In genomic region chr4:35565640-35566039, GRCh38 we compare ENCODE assay signal across 37 cellular contexts.
"Had no signal": no experiment of that assay in that cellular context is flagged by ENCODE, and none has a peak within 500 bp of the region (broad histone marks: within the 10 kb centered on the region; RNA-seq: fewer than 3 reads in every experiment).

No MANE protein-coding gene starts in this region.

- H3K27me3 Mint-ChIP-seq: activated CD4-positive, alpha-beta memory T cell treated with anti-CD3 and anti-CD28 coated beads, Interleukin-2, amount 10 ng/mL, durations not matched to agents 7 days and 5 days; activated CD4-positive, alpha-beta T cell treated with anti-CD3 and anti-CD28 coated beads for 36 hours; activated CD4-positive, alpha-beta T cell treated with anti-CD3 and anti-CD28 coated beads, Interleukin-2, amount 10 ng/mL, durations not matched to agents 7 days and 5 days; activated CD8-positive, alpha-beta memory T cell treated with anti-CD3 and anti-CD28 coated beads, Interleukin-2, amount 10 ng/mL, durations not matched to agents 7 days and 5 days; activated naive CD4-positive, alpha-beta T cell treated with anti-CD3 and anti-CD28 coated beads, Interleukin-2, amount 10 ng/mL, durations not matched to agents 7 days and 5 days; activated naive CD4-positive, alpha-beta T cell treated with anti-CD3 and anti-CD28 coated beads, Interleukin-2, amount 50 U/mL, for 24 hours; activated naive CD8-positive, alpha-beta T cell; activated naive CD8-positive, alpha-beta T cell treated with anti-CD3 and anti-CD28 coated beads, Interleukin-2, amount 10 ng/mL, durations not matched to agents 7 days and 5 days; activated naive CD8-positive, alpha-beta T cell treated with anti-CD3 and anti-CD28 coated beads, Interleukin-2, amount 50 U/mL, for 24 hours; activated T-cell treated with anti-CD3 and anti-CD28 coated beads, Interleukin-2, amount 50 U/mL, for 24 hours; brain; central memory CD8-positive, alpha-beta T cell had no signal

- H3K4me1 Mint-ChIP-seq: activated CD4-positive, alpha-beta memory T cell treated with anti-CD3 and anti-CD28 coated beads, Interleukin-2, amount 10 ng/mL, durations not matched to agents 7 days and 5 days; activated CD4-positive, alpha-beta T cell treated with anti-CD3 and anti-CD28 coated beads for 36 hours; activated CD4-positive, alpha-beta T cell treated with anti-CD3 and anti-CD28 coated beads, Interleukin-2, amount 10 ng/mL, durations not matched to agents 7 days and 5 days; activated CD8-positive, alpha-beta memory T cell treated with anti-CD3 and anti-CD28 coated beads, Interleukin-2, amount 10 ng/mL, durations not matched to agents 7 days and 5 days; activated naive CD4-positive, alpha-beta T cell treated with anti-CD3 and anti-CD28 coated beads, Interleukin-2, amount 10 ng/mL, durations not matched to agents 7 days and 5 days; activated naive CD4-positive, alpha-beta T cell treated with anti-CD3 and anti-CD28 coated beads, Interleukin-2, amount 50 U/mL, for 24 hours; activated naive CD8-positive, alpha-beta T cell treated with anti-CD3 and anti-CD28 coated beads, Interleukin-2, amount 10 ng/mL, durations not matched to agents 7 days and 5 days; activated naive CD8-positive, alpha-beta T cell treated with anti-CD3 and anti-CD28 coated beads, Interleukin-2, amount 50 U/mL, for 24 hours; central memory CD8-positive, alpha-beta T cell had no signal

- H3K27ac Mint-ChIP-seq: activated CD4-positive, alpha-beta memory T cell treated with anti-CD3 and anti-CD28 coated beads, Interleukin-2, amount 10 ng/mL, durations not matched to agents 7 days and 5 days; activated CD4-positive, alpha-beta T cell treated with anti-CD3 and anti-CD28 coated beads for 36 hours; activated CD4-positive, alpha-beta T cell treated with anti-CD3 and anti-CD28 coated beads, Interleukin-2, amount 10 ng/mL, durations not matched to agents 7 days and 5 days; activated CD8-positive, alpha-beta memory T cell treated with anti-CD3 and anti-CD28 coated beads, Interleukin-2, amount 10 ng/mL, durations not matched to agents 7 days and 5 days; activated CD8-positive, alpha-beta T cell treated with anti-CD3 and anti-CD28 coated beads, Interleukin-2, amount 10 ng/mL, durations not matched to agents 7 days and 5 days; activated naive CD4-positive, alpha-beta T cell treated with anti-CD3 and anti-CD28 coated beads, Interleukin-2, amount 10 ng/mL, durations not matched to agents 7 days and 5 days; activated naive CD4-positive, alpha-beta T cell treated with anti-CD3 and anti-CD28 coated beads, Interleukin-2, amount 50 U/mL, for 24 hours; activated naive CD8-positive, alpha-beta T cell; activated naive CD8-positive, alpha-beta T cell treated with anti-CD3 and anti-CD28 coated beads, Interleukin-2, amount 10 ng/mL, durations not matched to agents 7 days and 5 days; activated naive CD8-positive, alpha-beta T cell treated with anti-CD3 and anti-CD28 coated beads, Interleukin-2, amount 50 U/mL, for 24 hours; activated T-cell treated with anti-CD3 and anti-CD28 coated beads, Interleukin-2, amount 50 U/mL, for 24 hours; activated T-helper 2 cell treated with anti-CD3 and anti-CD28 coated beads, Interferon-gamma antibody, Interleukin-2, Interleukin-4, amounts not matched to agents 10 μg/mL and 5 μg/mL and 100 μg/mL, durations not matched to agents 14 hours and 24 hours and 36 hours; brain; T-helper 1 cell treated with Interleukin-12 subunit alpha and Interleukin-12 subunit beta and Interleukin-4 antibody, amounts not matched to agents 30 μg/mL and 1 μg/mL, for 36 hours; T-helper 2 cell treated with Interferon-gamma antibody and Interleukin-4, amounts not matched to agents 5 μg/mL and 100 μg/mL, for 36 hours had no signal

- H3K36me3 Mint-ChIP-seq: activated CD8-positive, alpha-beta memory T cell treated with anti-CD3 and anti-CD28 coated beads, Interleukin-2, amount 10 ng/mL, durations not matched to agents 7 days and 5 days; activated naive CD4-positive, alpha-beta T cell treated with anti-CD3 and anti-CD28 coated beads, Interleukin-2, amount 10 ng/mL, durations not matched to agents 7 days and 5 days; activated naive CD4-positive, alpha-beta T cell treated with anti-CD3 and anti-CD28 coated beads, Interleukin-2, amount 50 U/mL, for 24 hours; activated naive CD8-positive, alpha-beta T cell; activated naive CD8-positive, alpha-beta T cell treated with anti-CD3 and anti-CD28 coated beads, Interleukin-2, amount 10 ng/mL, durations not matched to agents 7 days and 5 days; brain had no signal

- H3K4me3 ChIP-seq: ascending aorta, cardiac muscle cell had no signal

- H3K27ac ChIP-seq: ascending aorta, cardiac muscle cell, VCaP had no signal

- H3K36me3 ChIP-seq: ascending aorta, cardiac muscle cell had no signal

- H3K9me3 ChIP-seq: ascending aorta had no signal

- H3K4me1 ChIP-seq: ascending aorta had no signal

- H3K4me3 Mint-ChIP-seq: activated CD4-positive, alpha-beta memory T cell treated with anti-CD3 and anti-CD28 coated beads, Interleukin-2, amount 10 ng/mL, durations not matched to agents 7 days and 5 days; activated CD4-positive, alpha-beta T cell treated with anti-CD3 and anti-CD28 coated beads for 36 hours; activated CD4-positive, alpha-beta T cell treated with anti-CD3 and anti-CD28 coated beads, Interleukin-2, amount 10 ng/mL, durations not matched to agents 7 days and 5 days; activated CD8-positive, alpha-beta memory T cell treated with anti-CD3 and anti-CD28 coated beads, Interleukin-2, amount 10 ng/mL, durations not matched to agents 7 days and 5 days; activated CD8-positive, alpha-beta T cell treated with anti-CD3 and anti-CD28 coated beads, Interleukin-2, amount 10 ng/mL, durations not matched to agents 7 days and 5 days; activated naive CD4-positive, alpha-beta T cell treated with anti-CD3 and anti-CD28 coated beads, Interleukin-2, amount 10 ng/mL, durations not matched to agents 7 days and 5 days; activated naive CD4-positive, alpha-beta T cell treated with anti-CD3 and anti-CD28 coated beads, Interleukin-2, amount 50 U/mL, for 24 hours; activated naive CD8-positive, alpha-beta T cell; activated naive CD8-positive, alpha-beta T cell treated with anti-CD3 and anti-CD28 coated beads, Interleukin-2, amount 10 ng/mL, durations not matched to agents 7 days and 5 days; activated naive CD8-positive, alpha-beta T cell treated with anti-CD3 and anti-CD28 coated beads, Interleukin-2, amount 50 U/mL, for 24 hours; activated T-cell treated with anti-CD3 and anti-CD28 coated beads, Interleukin-2, amount 50 U/mL, for 24 hours; brain; central memory CD8-positive, alpha-beta T cell; T-helper 1 cell treated with Interleukin-12 subunit alpha and Interleukin-12 subunit beta and Interleukin-4 antibody, amounts not matched to agents 30 μg/mL and 1 μg/mL, for 36 hours; T-helper 2 cell treated with Interferon-gamma antibody and Interleukin-4, amounts not matched to agents 5 μg/mL and 100 μg/mL, for 36 hours had no signal

- H3K27me3 ChIP-seq: ascending aorta, cardiac muscle cell had no signal

- ATAC-seq: activated CD4-positive, alpha-beta T cell treated with anti-CD3 and anti-CD28 coated beads for 36 hours; activated CD4-positive, CD25-positive, alpha-beta regulatory T cell treated with anti-CD3 and anti-CD28 coated beads, Interleukin-2, amount 50 U/mL, for 24 hours; activated CD8-positive, alpha-beta memory T cell treated with anti-CD3 and anti-CD28 coated beads, Interleukin-2, amount 10 ng/mL, durations not matched to agents 7 days and 5 days; activated CD8-positive, alpha-beta T cell treated with anti-CD3 and anti-CD28 coated beads, Interleukin-2, amount 10 ng/mL, durations not matched to agents 7 days and 5 days; activated naive CD8-positive, alpha-beta T cell treated with anti-CD3 and anti-CD28 coated beads, Interleukin-2, amount 50 U/mL, for 24 hours had no signal

- H3K9me3 Mint-ChIP-seq: activated CD4-positive, alpha-beta memory T cell treated with anti-CD3 and anti-CD28 coated beads, Interleukin-2, amount 10 ng/mL, durations not matched to agents 7 days and 5 days; activated naive CD4-positive, alpha-beta T cell treated with anti-CD3 and anti-CD28 coated beads, Interleukin-2, amount 10 ng/mL, durations not matched to agents 7 days and 5 days; activated naive CD4-positive, alpha-beta T cell treated with anti-CD3 and anti-CD28 coated beads, Interleukin-2, amount 50 U/mL, for 24 hours; activated naive CD8-positive, alpha-beta T cell treated with anti-CD3 and anti-CD28 coated beads, Interleukin-2, amount 10 ng/mL, durations not matched to agents 7 days and 5 days; activated naive CD8-positive, alpha-beta T cell treated with anti-CD3 and anti-CD28 coated beads, Interleukin-2, amount 50 U/mL, for 24 hours; activated T-cell treated with anti-CD3 and anti-CD28 coated beads, Interleukin-2, amount 50 U/mL, for 24 hours; activated T-helper 2 cell treated with anti-CD3 and anti-CD28 coated beads, Interferon-gamma antibody, Interleukin-2, Interleukin-4, amounts not matched to agents 10 μg/mL and 5 μg/mL and 100 μg/mL, durations not matched to agents 14 hours and 24 hours and 36 hours; T-helper 1 cell treated with Interleukin-12 subunit alpha and Interleukin-12 subunit beta and Interleukin-4 antibody, amounts not matched to agents 30 μg/mL and 1 μg/mL, for 36 hours; T-helper 2 cell treated with Interferon-gamma antibody and Interleukin-4, amounts not matched to agents 5 μg/mL and 100 μg/mL, for 36 hours had no signal

- DNase-seq: activated CD4-positive, alpha-beta memory T cell treated with anti-CD3 and anti-CD28 coated beads, Interleukin-2, amount 10 ng/mL, durations not matched to agents 7 days and 5 days; activated CD4-positive, alpha-beta T cell treated with anti-CD3 and anti-CD28 coated beads for 1 hour; activated CD4-positive, alpha-beta T cell treated with anti-CD3 and anti-CD28 coated beads for 36 hours; activated CD4-positive, alpha-beta T cell treated with anti-CD3 and anti-CD28 coated beads for 48 hours; activated CD4-positive, alpha-beta T cell treated with anti-CD3 and anti-CD28 coated beads, Interleukin-2, amount 10 ng/mL, durations not matched to agents 7 days and 5 days; activated CD4-positive, alpha-beta T cell treated with anti-CD3 and anti-CD28 coated beads, Interleukin-2, amount 50 U/mL, for 48 hours; activated CD4-positive, CD25-positive, alpha-beta regulatory T cell; activated CD8-positive, alpha-beta memory T cell treated with anti-CD3 and anti-CD28 coated beads for 24 hours; activated CD8-positive, alpha-beta memory T cell treated with anti-CD3 and anti-CD28 coated beads, Interleukin-2, amount 10 ng/mL, durations not matched to agents 7 days and 5 days; activated CD8-positive, alpha-beta memory T cell treated with anti-CD3 and anti-CD28 coated beads, Interleukin-2, amount 50 U/mL, for 48 hours; activated CD8-positive, alpha-beta T cell treated with anti-CD3 and anti-CD28 coated beads, Interleukin-2, amount 10 ng/mL, durations not matched to agents 7 days and 5 days; activated effector memory CD4-positive, alpha-beta T cell treated with Interleukin-2 at 50 U/mL for 16 hours; activated gamma-delta T cell; activated naive CD4-positive, alpha-beta T cell treated with anti-CD3 and anti-CD28 coated beads, Interleukin-2, amount 10 ng/mL, durations not matched to agents 7 days and 5 days; activated naive CD4-positive, alpha-beta T cell treated with Interleukin-2 at 50 U/mL for 16 hours; activated naive CD8-positive, alpha-beta T cell treated with anti-CD3 and anti-CD28 coated beads, Interleukin-2, amount 10 ng/mL, durations not matched to agents 7 days and 5 days; activated naive CD8-positive, alpha-beta T cell treated with anti-CD3 and anti-CD28 coated beads, Interleukin-2, amount 50 U/mL, for 24 hours; activated T-cell treated with anti-CD3 and anti-CD28 coated beads, Interleukin-2, amount 50 U/mL, for 24 hours; activated T-cell treated with anti-CD3 and anti-CD28 coated beads, Interleukin-2, amount 50 U/mL, for 48 hours; amygdala; anterior cingulate cortex; caudate nucleus; cerebellar nuclear complex; T-helper 1 cell; T-helper 2 cell; T-helper 9 cell had no signal
